Comparison of ENCODE assay signal across 30 cellular contexts in the genomic region with DNA sequence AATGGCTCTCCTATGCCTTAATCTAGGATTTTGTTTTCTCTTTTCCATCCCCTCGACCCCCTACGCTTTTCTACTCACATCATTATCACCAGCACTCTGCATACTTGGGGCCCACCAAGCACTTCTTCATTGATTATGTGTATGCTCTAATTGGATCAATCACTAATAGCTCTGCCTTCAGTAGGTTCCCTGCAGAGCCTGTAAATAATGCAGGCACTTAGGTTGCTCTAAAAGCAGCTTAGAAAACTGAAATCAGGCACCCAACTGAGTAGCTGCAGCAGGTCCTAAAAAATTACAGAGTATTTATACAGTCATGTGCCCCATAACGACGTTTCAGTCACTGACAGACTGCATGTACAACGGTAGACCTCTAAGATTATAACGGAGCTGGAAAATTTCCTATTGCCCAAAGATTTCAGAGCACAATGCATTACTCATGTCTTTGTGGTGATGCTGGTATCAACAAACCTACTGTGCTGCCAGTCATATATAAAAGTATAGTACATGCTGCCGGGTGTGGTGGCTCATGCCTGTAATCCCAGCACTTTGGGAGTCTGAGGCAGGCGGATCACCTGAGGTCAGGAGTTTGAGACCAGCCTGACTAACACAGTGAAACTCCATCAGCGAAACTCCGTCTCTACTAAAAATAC.
"Had no signal": no experiment of that assay in that cellular context is flagged by ENCODE, and none has a peak within 500 bp of the region (broad histone marks: within the 10 kb centered on the region; RNA-seq: fewer than 3 reads in every experiment).

No MANE protein-coding gene starts in this region.

- H3K4me3 ChIP-seq: MG63, PC-9 had no signal

- ATAC-seq: activated CD8-positive, alpha-beta memory T cell treated with anti-CD3 and anti-CD28 coated beads, Interleukin-2, amount 10 ng/mL, durations not matched to agents 7 days and 5 days; activated naive CD8-positive, alpha-beta T cell treated with anti-CD3 and anti-CD28 coated beads, Interleukin-2, amount 50 U/mL, for 24 hours; Right ventricle myocardium inferior had no signal

- H3K9me3 ChIP-seq: MG63 had no signal

- H2AFZ ChIP-seq: PC-9 had no signal

- DNase-seq: activated CD4-positive, alpha-beta memory T cell treated with anti-CD3 and anti-CD28 coated beads, Interleukin-2, amount 10 ng/mL, durations not matched to agents 7 days and 5 days; activated CD4-positive, alpha-beta T cell treated with anti-CD3 and anti-CD28 coated beads for 1 hour; activated CD4-positive, alpha-beta T cell treated with anti-CD3 and anti-CD28 coated beads for 48 hours; activated CD4-positive, CD25-positive, alpha-beta regulatory T cell; activated CD8-positive, alpha-beta memory T cell treated with anti-CD3 and anti-CD28 coated beads for 24 hours; activated CD8-positive, alpha-beta memory T cell treated with anti-CD3 and anti-CD28 coated beads, Interleukin-2, amount 10 ng/mL, durations not matched to agents 7 days and 5 days; activated CD8-positive, alpha-beta memory T cell treated with anti-CD3 and anti-CD28 coated beads, Interleukin-2, amount 50 U/mL, for 48 hours; activated effector memory CD4-positive, alpha-beta T cell treated with Interleukin-2 at 50 U/mL for 16 hours; activated naive CD4-positive, alpha-beta T cell treated with anti-CD3 and anti-CD28 coated beads, Interleukin-2, amount 10 ng/mL, durations not matched to agents 7 days and 5 days; activated naive CD8-positive, alpha-beta T cell treated with anti-CD3 and anti-CD28 coated beads, Interleukin-2, amount 50 U/mL, for 24 hours; activated T-cell treated with anti-CD3 and anti-CD28 coated beads, Interleukin-2, amount 50 U/mL, for 48 hours; anterior cingulate cortex; caudate nucleus; cerebellar nuclear complex; Kasumi-1; NCI-H1048; NCI-H1105 treated with DMSO at 0.1 percent for 48 hours; NCI-H1436; NCI-H187; NCI-H2029 treated with DMSO at 0.1 percent for 48 hours; NCI-H2107; NCI-H2171; NCI-H510A; NCI-H526; PC-9; SW 1271; WERI-Rb-1 had no signal

- H3K4me2 ChIP-seq: PC-9 had no signal

- H3K27ac ChIP-seq: PC-9, RWPE1, WERI-Rb-1 had no signal

- H3K27me3 ChIP-seq: MG63 had no signal

- H3K36me3 ChIP-seq: MG63, WERI-Rb-1 had no signal
